Comparison of ENCODE assay signal across 1 cellular context in genomic region chr1:172935062-172935592, GRCh38.
TF ChIP-seq lines count a peak whose summit lies in the region.

No MANE protein-coding gene starts in this region.

TF ChIP-seq in A549, 52 proteins besides CTCF, POLR2A, EP300 and RAD21 (continued from another document):
- TF ChIP-seq REST (IDR thresholded peaks at IDR 0.05) (no peak), ATOH8 (CRISPR knock-in tag; IDR thresholded peaks at IDR 0.05; ENCODE audit: low read depth) (no peak), SREBF2 (IDR thresholded peaks at IDR 0.05) (no peak), FOSB (CRISPR knock-in tag; IDR thresholded peaks at IDR 0.05) (no peak), FOSL2 (IDR thresholded peaks at IDR 0.05) (no peak), FOSL2 (CRISPR knock-in tag; IDR thresholded peaks at IDR 0.05) (no peak)
